Comparison of ENCODE assay signal across 12 cellular contexts in genomic region chr1:62625415-62625814, GRCh38. TPM values are rescaled to one million over a fixed set of nuclear protein-coding genes. Genes with fewer than 3 reads are reported as not detected.
DNase-seq lines count a peak whose midpoint lies in the region; ATAC-seq, FAIRE-seq and TF ChIP-seq lines count a peak whose summit lies in the region.
"Had no signal": no experiment of that assay in that cellular context is flagged by ENCODE, and none has a peak within 500 bp of the region (broad histone marks: within the 10 kb centered on the region; RNA-seq: fewer than 3 reads in every experiment).

No MANE protein-coding gene starts in this region.

- H3K79me2 ChIP-seq in SU-DHL-6 (ENCODE audit: insufficient read depth, low read length) = no peaks in the 10 kb centered on the region

- TF ChIP-seq CTCF in A549 (IDR thresholded peaks at IDR 0.05) (no peak), SU-DHL-6 (IDR thresholded peaks at IDR 0.05; ENCODE audit: insufficient read depth, low read length, poor library complexity, severe bottlenecking) (no peak)

- no peak overlapping the region for H3K9ac ChIP-seq in SU-DHL-6 (ENCODE audit: low read length)

- no peak for TF ChIP-seq RAD21 in A549 (conservative IDR thresholded peaks at IDR 0.05 in 1 of 2, IDR thresholded peaks at IDR 0.05 in 1 of 2)

- no peaks in the 10 kb centered on the region for H4K20me1 ChIP-seq in SU-DHL-6 (ENCODE audit: low read depth, low read length)

- CTCF ChIA-PET in A549 (lab: Yijun Ruan, JAX) = interaction anchor here (1.4 kb wide), 1 partner anchor 95 kb away, joined by 4 read pairs; no protein-coding TSS in a partner anchor

- H3K36me3 ChIP-seq in SU-DHL-6 (ENCODE audit: low read length) = no peaks in the 10 kb centered on the region
- H3K36me3 ChIP-seq: neutrophil had no signal

- ATAC-seq in A549 (no peak), GM18907 (IDR thresholded peaks at IDR 0.05; ENCODE audit: unreplicated experiment) (peak; percentile 58), HG03103 (IDR thresholded peaks at IDR 0.05; ENCODE audit: low read depth, unreplicated experiment) (peak; percentile 53), HG03097 (IDR thresholded peaks at IDR 0.05; ENCODE audit: low FRiP score, unreplicated experiment) (no peak)

- DNase-seq in A549 (ENCODE audit: low read depth in 1 of 2, low spot score in 1 of 2) = no peak
- no peak for DNase-seq in SHP77 treated with DMSO at 0.1 percent for 48 hours (lab: John Stamatoyannopoulos, UW)
- DNase-seq in HPDE6-E6E7 (ENCODE audit: extremely low spot score) = no peak
- no peak for DNase-seq in midbrain (lab: John Stamatoyannopoulos, UW)
- DNase-seq: adrenal gland, islet precursor cell had no signal

- POLR2A ChIA-PET in A549 (lab: Yijun Ruan, JAX) = no interaction called here

- H3F3A ChIP-seq in SU-DHL-6 (ENCODE audit: insufficient read depth) = peaks cover 4% of the 10 kb centered on the region; the same call in 1 of the 2 replicates

- no peaks in the 10 kb centered on the region for H3K9me2 ChIP-seq in SU-DHL-6 (replicated peaks; ENCODE audit: insufficient read depth, low read length)

- H3K9me3 ChIP-seq in A549 = no peaks in the 10 kb centered on the region
- no peaks in the 10 kb centered on the region for H3K9me3 ChIP-seq in SU-DHL-6 (ENCODE audit: insufficient read depth, low read length)
- H3K9me3 ChIP-seq: adrenal gland, neutrophil had no signal

- TF ChIP-seq POLR2A in A549 (IDR thresholded peaks at IDR 0.05; ENCODE audit: low read length) = no peak

- no peak overlapping the region for H2AFZ ChIP-seq in SU-DHL-6 (ENCODE audit: low read depth, low read length, severe bottlenecking)

- TF ChIP-seq EP300 in A549 (IDR thresholded peaks at IDR 0.05) = no peak

- no peak overlapping the region for H3K4me3 ChIP-seq in A549
- H3K4me3 ChIP-seq in SU-DHL-6 (ENCODE audit: insufficient read depth, low read length, poor library complexity, severe bottlenecking) = no peak overlapping the region
- H3K4me3 ChIP-seq: adrenal gland had no signal

- H3K4me2 ChIP-seq in A549 (no peak overlapping the region), SU-DHL-6 (ENCODE audit: low read depth, low read length, poor library complexity, severe bottlenecking) (peak overlapping the region; percentile 28)

- no peak overlapping the region for H3K27ac ChIP-seq in A549
- H3K27ac ChIP-seq in SU-DHL-6 (ENCODE audit: low read depth, low read length) = no peak overlapping the region; the same call in 1 of the 2 replicates
- H3K27ac ChIP-seq: adrenal gland, epithelial cell of prostate, neutrophil had no signal

- no peaks in the 10 kb centered on the region for H3K27me3 ChIP-seq in SU-DHL-6 (ENCODE audit: low read length)
- H3K27me3 ChIP-seq: adrenal gland, neutrophil had no signal

- WGBS in A549 (ENCODE audit: missing lambda C conversion rate) = 84% methylated on average over 1 of the region's 1 CpG

- peaks cover 30% of the 10 kb centered on the region for H3K4me1 ChIP-seq in A549
- H3K4me1 ChIP-seq: adrenal gland had no signal

- FAIRE-seq in A549 (lab: Jason Lieb, UNC) = no peak

TF ChIP-seq in A549, 52 proteins besides CTCF, POLR2A, EP300 and RAD21:
- peak; percentile 14 for TF ChIP-seq MAFK (IDR thresholded peaks at IDR 0.05; ENCODE audit: partially characterized antibody)
- no peak for TF ChIP-seq HOXB5 (CRISPR knock-in tag; IDR thresholded peaks at IDR 0.05)

RNA-seq across cellular contexts. Expression of gene ANGPTL3, which starts 28.1 kb away (rescaled TPM):
- not detected in 2 replicates for polyA plus RNA-seq in A549 (2011; rRNA removed)
- polyA plus RNA-seq in A549 (2012; cell fraction: cytosol; rRNA removed) = not detected in 2 replicates
- not detected in 2 replicates for polyA plus RNA-seq in A549 (2012; cell fraction: nucleus; rRNA removed)
- not detected in 3 replicates for polyA plus RNA-seq in A549 (2017; fragmentation: RNase III; extraction: RNeasy Plus Mini Kit Qiagen cat#74134 plus additional on column Dnase treatment)
- polyA minus RNA-seq in A549 (2011; rRNA and poly(A)+ RNA removed) = not detected in 2 replicates

Comparison
In these comparisons a context has a peak if more than half of its experiments do, and no peak if none do; other contexts are left out.
1. ATAC-seq: peak in GM18907 (single experiment) and HG03103 (single experiment); none in A549 (0 of 2) and HG03097 (single experiment).